In genomic region chr9:130421802-130422276, GRCh38 we compare ENCODE assay signal across 11 cellular contexts. TPM values are rescaled to one million over a fixed set of nuclear protein-coding genes. Genes with fewer than 3 reads are reported as not detected.
DNase-seq lines count a peak whose midpoint lies in the region; ATAC-seq and TF ChIP-seq lines count a peak whose summit lies in the region.
"Had no signal": no experiment of that assay in that cellular context is flagged by ENCODE, and none has a peak within 500 bp of the region (broad histone marks: within the 10 kb centered on the region; RNA-seq: fewer than 3 reads in every experiment).

No MANE protein-coding gene starts in this region.

- no peak overlapping the region for H3K27ac ChIP-seq in heart right ventricle
- H3K27ac ChIP-seq: 22Rv1, body of pancreas had no signal

- H3K4me3 ChIP-seq in epithelial cell of esophagus (ENCODE audit: low read length) (no peak overlapping the region), heart right ventricle (no peak overlapping the region)
- H3K4me3 ChIP-seq: body of pancreas had no signal

- intact Hi-C loops in heart right ventricle (cut with DNase I) = no loop called here

- WGBS in heart right ventricle, 2 donors = 57 to 63% methylated on average over 13 of the region's 13 CpGs

- no peaks in the 10 kb centered on the region for H3K27me3 ChIP-seq in heart right ventricle
- H3K27me3 ChIP-seq: body of pancreas had no signal

- H3K36me3 ChIP-seq in heart right ventricle = peaks cover 0 to 8% (median 0%) of the 10 kb centered on the region in 9 donors

- no peaks in the 10 kb centered on the region for H3K9me3 ChIP-seq in heart right ventricle
- H3K9me3 ChIP-seq: body of pancreas had no signal

- DNase-seq in NCI-H1436 (lab: John Stamatoyannopoulos, UW) (peak; percentile 15), NCI-H1436 treated with DMSO at 0.1 percent for 48 hours (lab: John Stamatoyannopoulos, UW) (no peak), NCI-H748 (lab: John Stamatoyannopoulos, UW; ENCODE audit: unreplicated experiment) (peak; percentile 87), epithelial cell of esophagus (ENCODE audit: low read depth) (peak; percentile 38), smooth muscle cell of the brain vasculature (ENCODE audit: low read depth, low spot score) (peak; percentile 92), T-helper 1 cell (no peak), heart right ventricle (no peak)
- DNase-seq: activated CD4-positive, alpha-beta memory T cell treated with anti-CD3 and anti-CD28 coated beads, Interleukin-2, amount 10 ng/mL, durations not matched to agents 7 days and 5 days; body of pancreas had no signal

- peaks cover 0 to 22% (median 8%) of the 10 kb centered on the region in 9 donors for H3K4me1 ChIP-seq in heart right ventricle
- H3K4me1 ChIP-seq: body of pancreas had no signal

- ATAC-seq in GM18505 (IDR thresholded peaks at IDR 0.05; ENCODE audit: unreplicated experiment) (no peak), heart right ventricle (no peak)
- ATAC-seq: body of pancreas had no signal

- TF ChIP-seq CTCF in epithelial cell of esophagus (IDR thresholded peaks at IDR 0.05; ENCODE audit: insufficient read depth, low read depth, low read length, missing control alignments) (no peak), heart right ventricle (IDR thresholded peaks at IDR 0.05) (no peak)

- TF ChIP-seq POLR2A in GM18505 (IDR thresholded peaks at IDR 0.05; ENCODE audit: borderline replicate concordance, extremely low read depth, insufficient read depth, insufficient read length) = no peak

RNA-seq across cellular contexts. Expression of gene ASS1, which starts 22.9 kb away (rescaled TPM):
- total RNA-seq in heart right ventricle = 100 to 1,000 TPM in 1 of 10 donors, 10 to 100 TPM in 9; 27.4 to 116 (median 41.5) TPM
- polyA plus RNA-seq in heart right ventricle = 100 to 1,000 TPM in 1 of 2 donors, 10 to 100 TPM in 1; 74.9 to 147 TPM

Comparison
In these comparisons a context has a peak if more than half of its experiments do, and no peak if none do; other contexts are left out.
1. DNase-seq: peak in NCI-H1436 (single experiment), NCI-H748 (single experiment), epithelial cell of esophagus (single experiment) and smooth muscle cell of the brain vasculature (single experiment); none in NCI-H1436 treated with DMSO at 0.1 percent for 48 hours (single experiment), T-helper 1 cell (0 of 5) and heart right ventricle (0 of 2).